In genomic region chr16:80606221-80606766, GRCh38 we compare ENCODE assay signal across 16 cellular contexts.
A peak's percentile ranks its signal among the peaks of the same experiment; 100 is the strongest.
DNase-seq lines count a peak whose midpoint lies in the region; ATAC-seq and TF ChIP-seq lines count a peak whose summit lies in the region.
"Had no signal": no experiment of that assay in that cellular context is flagged by ENCODE, and none has a peak within 500 bp of the region (broad histone marks: within the 10 kb centered on the region; RNA-seq: fewer than 3 reads in every experiment).

No MANE protein-coding gene starts in this region.

- intact Hi-C loops in activated T-helper 1 cell treated with anti-CD3 and anti-CD28 coated beads, Interleukin-12 subunit alpha, Interleukin-12 subunit beta, Interleukin-2, Interleukin-4 antibody, amounts not matched to agents 30 ng/mL and 10 ng/mL and 1 ng/mL, durations not matched to agents 14 hours and 24 hours and 36 hours (cut with micrococcal nuclease): no loop called here

- peak overlapping the region; percentile 15 for H3K27ac Mint-ChIP-seq in activated naive CD4-positive, alpha-beta T cell treated with anti-CD3 and anti-CD28 coated beads, Interleukin-2, amount 50 U/mL, for 24 hours
- H3K27ac Mint-ChIP-seq in activated T-helper 1 cell treated with anti-CD3 and anti-CD28 coated beads, Interleukin-12 subunit alpha, Interleukin-12 subunit beta, Interleukin-2, Interleukin-4 antibody, amounts not matched to agents 30 ng/mL and 10 ng/mL and 1 ng/mL, durations not matched to agents 14 hours and 24 hours and 36 hours: peak overlapping the region; percentile 68
- no peak overlapping the region for H3K27ac Mint-ChIP-seq in osteocyte (ENCODE audit: unreplicated experiment)
- H3K27ac Mint-ChIP-seq in activated T-cell treated with anti-CD3 and anti-CD28 coated beads, Interleukin-2, amount 50 U/mL, for 72 hours: no peak overlapping the region
- H3K27ac Mint-ChIP-seq: B cell, HFFc6 had no signal

- H3K9me3 Mint-ChIP-seq in activated naive CD4-positive, alpha-beta T cell treated with anti-CD3 and anti-CD28 coated beads, Interleukin-2, amount 50 U/mL, for 24 hours: peaks cover 7% of the 10 kb centered on the region
- H3K9me3 Mint-ChIP-seq in activated T-helper 1 cell treated with anti-CD3 and anti-CD28 coated beads, Interleukin-12 subunit alpha, Interleukin-12 subunit beta, Interleukin-2, Interleukin-4 antibody, amounts not matched to agents 30 ng/mL and 10 ng/mL and 1 ng/mL, durations not matched to agents 14 hours and 24 hours and 36 hours: peaks cover 10% of the 10 kb centered on the region
- H3K9me3 Mint-ChIP-seq in osteocyte (ENCODE audit: unreplicated experiment): peaks cover 12% of the 10 kb centered on the region
- peaks cover 6 to 10% of the 10 kb centered on the region in 2 donors for H3K9me3 Mint-ChIP-seq in activated T-cell treated with anti-CD3 and anti-CD28 coated beads, Interleukin-2, amount 50 U/mL, for 72 hours
- H3K9me3 Mint-ChIP-seq: HFFc6 had no signal

- no peak overlapping the region for H3K4me3 Mint-ChIP-seq in activated naive CD4-positive, alpha-beta T cell treated with anti-CD3 and anti-CD28 coated beads, Interleukin-2, amount 50 U/mL, for 24 hours
- H3K4me3 Mint-ChIP-seq in activated T-helper 1 cell treated with anti-CD3 and anti-CD28 coated beads, Interleukin-12 subunit alpha, Interleukin-12 subunit beta, Interleukin-2, Interleukin-4 antibody, amounts not matched to agents 30 ng/mL and 10 ng/mL and 1 ng/mL, durations not matched to agents 14 hours and 24 hours and 36 hours: peak overlapping the region; percentile 28
- H3K4me3 Mint-ChIP-seq in osteocyte (ENCODE audit: unreplicated experiment): no peak overlapping the region
- no peak overlapping the region for H3K4me3 Mint-ChIP-seq in activated T-cell treated with anti-CD3 and anti-CD28 coated beads, Interleukin-2, amount 50 U/mL, for 72 hours
- H3K4me3 Mint-ChIP-seq: B cell, HFFc6 had no signal

- ATAC-seq in DND-41 (ENCODE audit: insufficient read depth, low read depth) (peak; percentile 33; the same call in 1 of the 3 replicates), GM19455 (IDR thresholded peaks at IDR 0.05; ENCODE audit: unreplicated experiment) (no peak)
- ATAC-seq in activated T-cell treated with anti-CD3 and anti-CD28 coated beads, Interleukin-2, amount 50 U/mL, for 72 hours (replicated peaks in 1 of 2): no peak

- no peak overlapping the region for H3K4me2 ChIP-seq in DND-41 (ENCODE audit: insufficient read depth, low read length)

- no peak overlapping the region for H3K9ac ChIP-seq in DND-41 (ENCODE audit: low read depth, low read length)

- peaks cover 13% of the 10 kb centered on the region for H3K27me3 ChIP-seq in DND-41 (ENCODE audit: insufficient read depth, low read length, poor library complexity)

- no peak overlapping the region for H2AFZ ChIP-seq in DND-41 (ENCODE audit: low read depth, low read length)

- H3K9me3 ChIP-seq in DND-41 (ENCODE audit: insufficient read depth, low read length, severe bottlenecking): no peaks in the 10 kb centered on the region

- H3K4me1 ChIP-seq in DND-41 (ENCODE audit: insufficient read depth, low read length): no peaks in the 10 kb centered on the region

- no peaks in the 10 kb centered on the region for H3K79me2 ChIP-seq in DND-41 (ENCODE audit: insufficient read depth, low read length)

- peaks cover 24% of the 10 kb centered on the region for H3K36me3 Mint-ChIP-seq in activated naive CD4-positive, alpha-beta T cell treated with anti-CD3 and anti-CD28 coated beads, Interleukin-2, amount 50 U/mL, for 24 hours
- peaks cover 74% of the 10 kb centered on the region for H3K36me3 Mint-ChIP-seq in activated T-helper 1 cell treated with anti-CD3 and anti-CD28 coated beads, Interleukin-12 subunit alpha, Interleukin-12 subunit beta, Interleukin-2, Interleukin-4 antibody, amounts not matched to agents 30 ng/mL and 10 ng/mL and 1 ng/mL, durations not matched to agents 14 hours and 24 hours and 36 hours (ENCODE audit: low read depth)
- no peaks in the 10 kb centered on the region for H3K36me3 Mint-ChIP-seq in osteocyte (ENCODE audit: unreplicated experiment)
- H3K36me3 Mint-ChIP-seq in activated T-cell treated with anti-CD3 and anti-CD28 coated beads, Interleukin-2, amount 50 U/mL, for 72 hours (ENCODE audit: insufficient read depth in 2 of 2): peaks cover 14 to 19% of the 10 kb centered on the region in 2 donors

- DNase-seq in activated naive CD4-positive, alpha-beta T cell treated with anti-CD3 and anti-CD28 coated beads, Interleukin-2, amount 50 U/mL, for 16 hours: no peak
- DNase-seq in DND-41 (no peak), osteocyte (ENCODE audit: extremely low spot score, unreplicated experiment) (peak; percentile 72)
- no peak for DNase-seq in activated T-helper 1 cell treated with anti-CD3 and anti-CD28 coated beads, Interleukin-12 subunit alpha, Interleukin-12 subunit beta, Interleukin-2, Interleukin-4 antibody, amounts not matched to agents 30 ng/mL and 10 ng/mL and 1 ng/mL, durations not matched to agents 14 hours and 24 hours and 36 hours (ENCODE audit: low spot score)
- no peak for DNase-seq in activated T-cell treated with anti-CD3 and anti-CD28 coated beads, Interleukin-2, amount 50 U/mL, for 72 hours
- DNase-seq: HFFc6, KBM-7, NCI-H1436, NCI-H2029 treated with DMSO at 0.1 percent for 48 hours, NCI-H2171 treated with DMSO at 0.1 percent for 48 hours, NCI-H446 treated with DMSO at 0.1 percent for 48 hours, RPMI8226, SIG-M5 had no signal

- H3K4me1 Mint-ChIP-seq in activated naive CD4-positive, alpha-beta T cell treated with anti-CD3 and anti-CD28 coated beads, Interleukin-2, amount 50 U/mL, for 24 hours: peaks cover 10% of the 10 kb centered on the region
- H3K4me1 Mint-ChIP-seq in activated T-helper 1 cell treated with anti-CD3 and anti-CD28 coated beads, Interleukin-12 subunit alpha, Interleukin-12 subunit beta, Interleukin-2, Interleukin-4 antibody, amounts not matched to agents 30 ng/mL and 10 ng/mL and 1 ng/mL, durations not matched to agents 14 hours and 24 hours and 36 hours (ENCODE audit: low read depth): peaks cover 42% of the 10 kb centered on the region
- no peaks in the 10 kb centered on the region for H3K4me1 Mint-ChIP-seq in osteocyte (ENCODE audit: unreplicated experiment)
- peaks cover 19% of the 10 kb centered on the region for H3K4me1 Mint-ChIP-seq in activated T-cell treated with anti-CD3 and anti-CD28 coated beads, Interleukin-2, amount 50 U/mL, for 72 hours (ENCODE audit: low read depth)

- no peak overlapping the region for H3K27ac ChIP-seq in DND-41 (ENCODE audit: low read length)

- no peak overlapping the region for H3K4me3 ChIP-seq in DND-41 (ENCODE audit: low read depth in 1 of 2, low read length in 2 of 2)

- TF ChIP-seq CTCF in DND-41 (IDR thresholded peaks at IDR 0.05; ENCODE audit: borderline replicate concordance, extremely low read depth, low read length, poor library complexity, severe bottlenecking) (no peak), osteocyte (IDR thresholded peaks at IDR 0.05) (no peak)

- H3K36me3 ChIP-seq in DND-41 (ENCODE audit: insufficient read depth, low read length): no peaks in the 10 kb centered on the region

- H3K27me3 Mint-ChIP-seq in activated naive CD4-positive, alpha-beta T cell treated with anti-CD3 and anti-CD28 coated beads, Interleukin-2, amount 50 U/mL, for 24 hours: no peaks in the 10 kb centered on the region
- H3K27me3 Mint-ChIP-seq in activated T-helper 1 cell treated with anti-CD3 and anti-CD28 coated beads, Interleukin-12 subunit alpha, Interleukin-12 subunit beta, Interleukin-2, Interleukin-4 antibody, amounts not matched to agents 30 ng/mL and 10 ng/mL and 1 ng/mL, durations not matched to agents 14 hours and 24 hours and 36 hours (ENCODE audit: insufficient read depth): no peaks in the 10 kb centered on the region
- no peaks in the 10 kb centered on the region for H3K27me3 Mint-ChIP-seq in osteocyte (ENCODE audit: unreplicated experiment)
- H3K27me3 Mint-ChIP-seq in activated T-cell treated with anti-CD3 and anti-CD28 coated beads, Interleukin-2, amount 50 U/mL, for 72 hours (ENCODE audit: low read depth): no peaks in the 10 kb centered on the region
- H3K27me3 Mint-ChIP-seq: B cell had no signal

- H4K20me1 ChIP-seq in DND-41 (ENCODE audit: insufficient read depth, low read length): no peaks in the 10 kb centered on the region

Comparison
In these comparisons a context has a peak if more than half of its experiments do, and no peak if none do; other contexts are left out.
1. H3K27ac Mint-ChIP-seq: peak in activated naive CD4-positive, alpha-beta T cell treated with anti-CD3 and anti-CD28 coated beads, Interleukin-2, amount 50 U/mL, for 24 hours (single experiment) and activated T-helper 1 cell treated with anti-CD3 and anti-CD28 coated beads, Interleukin-12 subunit alpha, Interleukin-12 subunit beta, Interleukin-2, Interleukin-4 antibody, amounts not matched to agents 30 ng/mL and 10 ng/mL and 1 ng/mL, durations not matched to agents 14 hours and 24 hours and 36 hours (single experiment); none in osteocyte (single experiment) and activated T-cell treated with anti-CD3 and anti-CD28 coated beads, Interleukin-2, amount 50 U/mL, for 72 hours (single experiment).